Comparison of ENCODE assay signal across 22 cellular contexts in the genomic region with DNA sequence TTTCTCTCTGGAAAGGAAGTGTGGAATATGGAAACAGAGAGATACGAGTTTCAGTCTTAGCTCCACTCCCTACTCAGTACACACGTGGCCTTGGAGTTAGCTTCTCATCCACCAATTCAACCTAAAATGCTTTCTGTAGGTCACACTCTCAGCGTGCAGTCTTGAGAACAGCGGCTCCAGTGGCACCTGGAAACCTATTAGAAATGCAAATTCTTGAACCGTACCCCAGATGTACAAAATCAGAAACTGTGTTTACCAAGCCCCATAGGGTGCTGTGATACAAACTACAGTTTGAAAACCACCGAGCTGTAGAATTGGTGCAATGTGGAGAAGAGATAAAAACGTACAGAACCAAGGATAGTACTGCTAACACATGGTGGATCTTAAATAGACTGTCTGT.
DNase-seq lines count a peak whose midpoint lies in the region; ATAC-seq and TF ChIP-seq lines count a peak whose summit lies in the region.
"Had no signal": no experiment of that assay in that cellular context is flagged by ENCODE, and none has a peak within 500 bp of the region (broad histone marks: within the 10 kb centered on the region; RNA-seq: fewer than 3 reads in every experiment).

No MANE protein-coding gene starts in this region.

- peaks cover 54% of the 10 kb centered on the region for H3K4me1 Mint-ChIP-seq in T-helper 1 cell treated with Interleukin-12 subunit alpha and Interleukin-12 subunit beta and Interleukin-4 antibody, amounts not matched to agents 30 μg/mL and 1 μg/mL, for 36 hours (ENCODE audit: low read depth)
- peaks cover 5% of the 10 kb centered on the region for H3K4me1 Mint-ChIP-seq in T-helper 17 cell

- H3K79me1 ChIP-seq in neuronal stem cell (ENCODE audit: low read depth, low read length): no peaks in the 10 kb centered on the region

- H2AFZ ChIP-seq in neuronal stem cell (ENCODE audit: low read length): no peak overlapping the region
- H2AFZ ChIP-seq in PC-9: no peak overlapping the region

- H2BK15ac ChIP-seq in neuronal stem cell (ENCODE audit: low read length): no peak overlapping the region

- H3K27ac Mint-ChIP-seq in T-helper 1 cell treated with Interleukin-12 subunit alpha and Interleukin-12 subunit beta and Interleukin-4 antibody, amounts not matched to agents 30 μg/mL and 1 μg/mL, for 36 hours: peak overlapping the region; percentile 27
- no peak overlapping the region for H3K27ac Mint-ChIP-seq in T-helper 17 cell

- no peaks in the 10 kb centered on the region for H3K27me3 Mint-ChIP-seq in T-helper 1 cell treated with Interleukin-12 subunit alpha and Interleukin-12 subunit beta and Interleukin-4 antibody, amounts not matched to agents 30 μg/mL and 1 μg/mL, for 36 hours (ENCODE audit: low read depth)
- no peaks in the 10 kb centered on the region for H3K27me3 Mint-ChIP-seq in T-helper 17 cell
- H3K27me3 Mint-ChIP-seq: CD8-positive, alpha-beta memory T cell had no signal

- H2BK120ac ChIP-seq in neuronal stem cell (ENCODE audit: low read depth, low read length): no peak overlapping the region

- no peak overlapping the region for H4K8ac ChIP-seq in neuronal stem cell (ENCODE audit: low read depth, low read length)

- H3K9ac ChIP-seq in neuronal stem cell (ENCODE audit: low read depth, low read length, poor library complexity): no peak overlapping the region

- no peak overlapping the region for H3K4me2 ChIP-seq in neuronal stem cell (ENCODE audit: insufficient read depth, low read length, poor library complexity, severe bottlenecking)
- H3K4me2 ChIP-seq in PC-9: no peak overlapping the region

- no peak overlapping the region for H3K18ac ChIP-seq in neuronal stem cell (ENCODE audit: low read length)

- H4K20me1 ChIP-seq in PC-9 (ENCODE audit: insufficient read depth): no peaks in the 10 kb centered on the region

- no peak for TF ChIP-seq POLR2A in erythroblast (IDR thresholded peaks at IDR 0.05; ENCODE audit: low read length)

- no peak overlapping the region for H3K23ac ChIP-seq in neuronal stem cell (ENCODE audit: low read depth, low read length, poor library complexity)

- H3K4me3 ChIP-seq in neuronal stem cell (ENCODE audit: low read length in 2 of 2): no peak overlapping the region
- H3K4me3 ChIP-seq in PC-9: no peak overlapping the region
- H3K4me3 ChIP-seq: SJSA1 had no signal

- intact Hi-C loops in PC-9 (cut with micrococcal nuclease; ENCODE audit: unreplicated experiment): no loop called here

- no peaks in the 10 kb centered on the region for H3K9me3 ChIP-seq in neuronal stem cell (replicated peaks in 1 of 2; ENCODE audit: control insufficient read depth in 2 of 2, insufficient read depth in 1 of 2, low read depth in 1 of 2, low read length in 2 of 2)
- H3K9me3 ChIP-seq in PC-9 (ENCODE audit: insufficient read depth, low read depth): no peaks in the 10 kb centered on the region
- no peaks in the 10 kb centered on the region for H3K9me3 ChIP-seq in T-helper 17 cell (ENCODE audit: control insufficient read depth, low read length, poor library complexity, severe bottlenecking)
- H3K9me3 ChIP-seq: SJSA1 had no signal

- TF ChIP-seq CTCF in PC-9 (conservative IDR thresholded peaks at IDR 0.05): no peak

- DNase-seq in T-helper 1 cell (no peak), erythroblast (lab: John Stamatoyannopoulos, UW) (peak; percentile 26 to 35), neuronal stem cell (ENCODE audit: low spot score) (no peak), PC-9 (no peak), T-helper 17 cell (no peak)
- DNase-seq: 8988T; C1 segment of cervical spinal cord; Calu3; CD8-positive, alpha-beta memory T cell; DMS153; KG1; NCI-H1092 treated with DMSO at 0.1 percent for 48 hours; NCI-H1436 treated with DMSO at 0.1 percent for 48 hours; NCI-H2171; NCI-H345; NCI-H524 treated with DMSO at 0.1 percent for 48 hours; NCI-H82; OCI-M1 had no signal

- no peak overlapping the region for H4K91ac ChIP-seq in neuronal stem cell (ENCODE audit: low read depth, low read length, poor library complexity)

- H3K14ac ChIP-seq in neuronal stem cell (ENCODE audit: low read length): no peak overlapping the region

- peak; percentile 51 for ATAC-seq in GM19324 (IDR thresholded peaks at IDR 0.05; ENCODE audit: low FRiP score, unreplicated experiment)
- ATAC-seq in T-helper 17 cell: no peak
- ATAC-seq: Right ventricle myocardium inferior had no signal

- CTCF ChIA-PET in PC-9 (lab: Charles Lee): no interaction called here

- H3K36me3 ChIP-seq in neuronal stem cell (replicated peaks in 1 of 2; ENCODE audit: control insufficient read depth in 2 of 2, insufficient read depth in 2 of 2, low read length in 2 of 2) (no peaks in the 10 kb centered on the region), PC-9 (ENCODE audit: low read depth) (no peaks in the 10 kb centered on the region)
- H3K36me3 ChIP-seq: SJSA1 had no signal

- no TSS peak for BruUV-seq in PC-9 (replicated peaks; lab: Mats Ljungman, UMichigan)

- H3K4me1 ChIP-seq in neuronal stem cell (ENCODE audit: control insufficient read depth in 2 of 2, insufficient read depth in 1 of 2, low read depth in 1 of 2, low read length in 2 of 2) (peaks cover 0 to 6% of the 10 kb centered on the region in 2 donors), PC-9 (replicated peaks; ENCODE audit: insufficient read depth) (no peaks in the 10 kb centered on the region)
- H3K4me1 ChIP-seq: SJSA1 had no signal

- H3K27ac ChIP-seq in neuronal stem cell (replicated peaks; ENCODE audit: low read length): peak overlapping the region; percentile 91
- no peak overlapping the region for H3K27ac ChIP-seq in PC-9
- H3K27ac ChIP-seq: SJSA1 had no signal

- H3K4me3 Mint-ChIP-seq in T-helper 1 cell treated with Interleukin-12 subunit alpha and Interleukin-12 subunit beta and Interleukin-4 antibody, amounts not matched to agents 30 μg/mL and 1 μg/mL, for 36 hours: no peak overlapping the region
- H3K4me3 Mint-ChIP-seq in T-helper 17 cell: no peak overlapping the region
- H3K4me3 Mint-ChIP-seq: CD8-positive, alpha-beta memory T cell had no signal

- WGBS in neuronal stem cell (ENCODE audit: extremely low coverage in 2 of 2, insufficient read length in 2 of 2, insufficient replicate concordance in 1 of 2), 2 donors: no CpG with 5 or more reads among the region's 7 CpGs

- no peak overlapping the region for H2BK5ac ChIP-seq in neuronal stem cell (ENCODE audit: low read length)

- POLR2A ChIA-PET in PC-9 (lab: Charles Lee; ENCODE audit: unreplicated experiment): no interaction called here

- no peaks in the 10 kb centered on the region; the same call in 1 of the 2 replicates for H3F3A ChIP-seq in PC-9 (ENCODE audit: insufficient read depth, low read depth)

- H3K79me2 ChIP-seq in PC-9 (ENCODE audit: low read depth): no peaks in the 10 kb centered on the region

- H2BK12ac ChIP-seq in neuronal stem cell (ENCODE audit: low read length): no peak overlapping the region

- H3K27me3 ChIP-seq in neuronal stem cell (ENCODE audit: control insufficient read depth in 3 of 3, insufficient read depth in 3 of 3, low read depth in 1 of 3, low read length in 3 of 3): no peaks in the 10 kb centered on the region
- 0 out of 2 replicates have a peak, but pooled peaks cover 2% of the 10 kb centered on the region for H3K27me3 ChIP-seq in PC-9 (ENCODE audit: insufficient read depth, low read depth)
- H3K27me3 ChIP-seq: SJSA1 had no signal

- peaks cover 34% of the 10 kb centered on the region for H3K36me3 Mint-ChIP-seq in T-helper 1 cell treated with Interleukin-12 subunit alpha and Interleukin-12 subunit beta and Interleukin-4 antibody, amounts not matched to agents 30 μg/mL and 1 μg/mL, for 36 hours (ENCODE audit: low read depth)
- no peaks in the 10 kb centered on the region for H3K36me3 Mint-ChIP-seq in T-helper 17 cell (ENCODE audit: low read depth)
- H3K36me3 Mint-ChIP-seq: CD8-positive, alpha-beta memory T cell had no signal

- no peak overlapping the region for H3K4ac ChIP-seq in neuronal stem cell (ENCODE audit: low read length)

- no peaks in the 10 kb centered on the region for H3K9me2 ChIP-seq in PC-9 (ENCODE audit: insufficient read depth)

- no peak overlapping the region for H2AK5ac ChIP-seq in neuronal stem cell (ENCODE audit: low read depth, low read length)

- H3K9me3 Mint-ChIP-seq in T-helper 1 cell treated with Interleukin-12 subunit alpha and Interleukin-12 subunit beta and Interleukin-4 antibody, amounts not matched to agents 30 μg/mL and 1 μg/mL, for 36 hours: peaks cover 27% of the 10 kb centered on the region

Comparison
In these comparisons a context has a peak if more than half of its experiments do, and no peak if none do; other contexts are left out.
1. DNase-seq: peak in erythroblast (2 of 2); none in T-helper 1 cell (0 of 5), neuronal stem cell (single experiment), PC-9 (0 of 2) and T-helper 17 cell (0 of 3).